ENCODE assay signal across 17 cellular contexts in genomic region chr3:99751649-99752048, GRCh38.
DNase-seq lines count a peak whose midpoint lies in the region; ATAC-seq, FAIRE-seq and TF ChIP-seq lines count a peak whose summit lies in the region.
"Had no signal": no experiment of that assay in that cellular context is flagged by ENCODE, and none has a peak within 500 bp of the region (broad histone marks: within the 10 kb centered on the region; RNA-seq: fewer than 3 reads in every experiment).

No MANE protein-coding gene starts in this region.

- peaks cover 30% of the 10 kb centered on the region for H3K4me1 ChIP-seq in adipocyte (ENCODE audit: control insufficient read depth, insufficient read depth, low read length)
- no peaks in the 10 kb centered on the region for H3K4me1 ChIP-seq in smooth muscle cell (ENCODE audit: low read depth)

- WGBS in smooth muscle cell (ENCODE audit: low lambda C conversion rate), result 47% methylated on average over 4 of the region's 4 CpGs

- TF ChIP-seq CTCF in fibroblast of the aortic adventitia (IDR thresholded peaks at IDR 0.05; ENCODE audit: insufficient read depth, low read length), result no peak
- TF ChIP-seq CTCF in smooth muscle cell (IDR thresholded peaks at IDR 0.05; ENCODE audit: borderline replicate concordance, insufficient read depth, poor library complexity, severe bottlenecking), result no peak
- no peak for TF ChIP-seq CTCF in GM13977 (IDR thresholded peaks at IDR 0.05; ENCODE audit: extremely low read depth, insufficient read depth, missing control alignments)

- peak; percentile 9 for DNase-seq in H54 (ENCODE audit: insufficient read length, low spot score)
- DNase-seq in adipocyte (ENCODE audit: low read depth), result peak; percentile 69
- peak; percentile 91 for DNase-seq in fibroblast of the aortic adventitia (ENCODE audit: low read depth)
- DNase-seq in smooth muscle cell (lab: John Stamatoyannopoulos, UW; ENCODE audit: unreplicated experiment), result no peak
- DNase-seq in NCI-H1436 (lab: John Stamatoyannopoulos, UW), result no peak
- DNase-seq in GM13977 (ENCODE audit: low spot score), result no peak
- DNase-seq in NCI-H510A treated with DMSO at 0.1 percent for 48 hours (lab: John Stamatoyannopoulos, UW), result no peak
- DNase-seq: activated CD8-positive, alpha-beta T cell treated with anti-CD3 and anti-CD28 coated beads, Interleukin-2, amount 10 ng/mL, durations not matched to agents 7 days and 5 days; activated gamma-delta T cell; caudate nucleus; CD8-positive, alpha-beta T cell; esophagus squamous epithelium; naive B cell; NCI-H524 treated with DMSO at 0.1 percent for 48 hours; right cardiac atrium had no signal

- no peaks in the 10 kb centered on the region for H3K9me3 ChIP-seq in adipocyte (ENCODE audit: control insufficient read depth, low read length)
- no peaks in the 10 kb centered on the region for H3K9me3 ChIP-seq in smooth muscle cell (replicated peaks; ENCODE audit: low read depth)
- H3K9me3 ChIP-seq: esophagus squamous epithelium had no signal

- in situ Hi-C loops in GM13977 (cut with MboI; ENCODE audit: low pct_unique_long_range_greater_than_20kb, low sequenced_read_pairs, unreplicated experiment), result loop anchor here (25.0 kb wide), 2 partner anchors 739 to 939 kb away; no protein-coding TSS in a partner anchor

- H3K27me3 ChIP-seq in adipocyte (replicated peaks; ENCODE audit: control insufficient read depth, insufficient read depth, low read length) (no peaks in the 10 kb centered on the region), smooth muscle cell (ENCODE audit: low read depth) (no peaks in the 10 kb centered on the region)
- H3K27me3 ChIP-seq: esophagus squamous epithelium had no signal

- no peak for ATAC-seq in HG03457 (IDR thresholded peaks at IDR 0.05; ENCODE audit: unreplicated experiment)
- ATAC-seq: activated CD8-positive, alpha-beta T cell treated with anti-CD3 and anti-CD28 coated beads, Interleukin-2, amount 10 ng/mL, durations not matched to agents 7 days and 5 days; CD8-positive, alpha-beta T cell had no signal

- no peaks in the 10 kb centered on the region for H3K79me2 ChIP-seq in smooth muscle cell (ENCODE audit: low read depth)

- TF ChIP-seq POLR2A in H54 (IDR thresholded peaks at IDR 0.05; ENCODE audit: low read depth, low read length), result no peak

- H3K27ac ChIP-seq in smooth muscle cell (ENCODE audit: low read depth), result peak overlapping the region; percentile 66
- H3K27ac ChIP-seq: esophagus squamous epithelium had no signal

- no peaks in the 10 kb centered on the region for H4K20me1 ChIP-seq in smooth muscle cell (ENCODE audit: low read depth)

- no peaks in the 10 kb centered on the region for H3K36me3 ChIP-seq in adipocyte (ENCODE audit: control insufficient read depth, insufficient read depth, low read length, severe bottlenecking)
- no peaks in the 10 kb centered on the region for H3K36me3 ChIP-seq in smooth muscle cell (ENCODE audit: low read depth)
- H3K36me3 ChIP-seq: esophagus squamous epithelium had no signal

- peak overlapping the region; percentile 13 for H2AFZ ChIP-seq in smooth muscle cell (ENCODE audit: low read depth)

- peak; percentile 90 for FAIRE-seq in H54 (lab: Jason Lieb, UNC)
- FAIRE-seq: TTC549 had no signal

- H3K9ac ChIP-seq in adipocyte (ENCODE audit: low read length) (peak overlapping the region; percentile 1), smooth muscle cell (ENCODE audit: low read depth) (no peak overlapping the region)

- H3K4me2 ChIP-seq in smooth muscle cell, result peak overlapping the region; percentile 56

- no peaks in the 10 kb centered on the region for H3F3A ChIP-seq in smooth muscle cell (ENCODE audit: low read depth)

- no peak overlapping the region for H3K4me3 ChIP-seq in adipocyte (ENCODE audit: low read length)
- H3K4me3 ChIP-seq in fibroblast of the aortic adventitia (ENCODE audit: low read depth, low read length), result no peak overlapping the region
- H3K4me3 ChIP-seq in smooth muscle cell, result no peak overlapping the region
- H3K4me3 ChIP-seq: esophagus squamous epithelium had no signal

Comparison
In these comparisons a context has a peak if more than half of its experiments do, and no peak if none do; other contexts are left out.
1. DNase-seq: peak in H54 (single experiment), adipocyte (single experiment) and fibroblast of the aortic adventitia (single experiment); none in smooth muscle cell (single experiment), NCI-H1436 (single experiment), GM13977 (single experiment) and NCI-H510A treated with DMSO at 0.1 percent for 48 hours (single experiment).